In genomic region chr22:32920032-32920628, GRCh38 we compare ENCODE assay signal across 12 cellular contexts.
DNase-seq lines count a peak whose midpoint lies in the region; ATAC-seq, FAIRE-seq and TF ChIP-seq lines count a peak whose summit lies in the region.
"Had no signal": no experiment of that assay in that cellular context is flagged by ENCODE, and none has a peak within 500 bp of the region (broad histone marks: within the 10 kb centered on the region; RNA-seq: fewer than 3 reads in every experiment).

No MANE protein-coding gene starts in this region.

- no peak overlapping the region for H2BK15ac ChIP-seq in mesenchymal stem cell (ENCODE audit: low read depth, poor library complexity, severe bottlenecking)

- H3K27ac ChIP-seq in AG04450 (ENCODE audit: low read depth, low read length) (no peak overlapping the region), coronary artery (peak overlapping the region in 1 of 2 donors; percentile 19), mesenchymal stem cell (ENCODE audit: low read length, poor library complexity, severe bottlenecking) (no peak overlapping the region)
- H3K27ac ChIP-seq: A549 had no signal

- H4K91ac ChIP-seq in mesenchymal stem cell (ENCODE audit: low read length), result no peak overlapping the region

- H3K4me3 Mint-ChIP-seq in activated CD8-positive, alpha-beta T cell treated with anti-CD3 and anti-CD28 coated beads for 36 hours, result no peak overlapping the region

- no peaks in the 10 kb centered on the region for H3K36me3 Mint-ChIP-seq in activated CD8-positive, alpha-beta T cell treated with anti-CD3 and anti-CD28 coated beads for 36 hours (ENCODE audit: low read depth)

- 47% methylated on average over 12 of the region's 12 CpGs for WGBS in mesenchymal stem cell

- H2BK12ac ChIP-seq in mesenchymal stem cell (ENCODE audit: low read length in 2 of 2), result no peak overlapping the region

- no peaks in the 10 kb centered on the region for H3K36me3 ChIP-seq in mesenchymal stem cell (ENCODE audit: control insufficient read depth in 1 of 2, insufficient read depth in 2 of 2, low read depth in 1 of 2, low read length in 2 of 2)

- intact Hi-C loops in activated CD8-positive, alpha-beta T cell treated with anti-CD3 and anti-CD28 coated beads for 36 hours (cut with micrococcal nuclease), result no loop called here

- H3K27me3 Mint-ChIP-seq in activated CD8-positive, alpha-beta T cell treated with anti-CD3 and anti-CD28 coated beads for 36 hours, result no peaks in the 10 kb centered on the region

- no peak overlapping the region for H4K8ac ChIP-seq in mesenchymal stem cell (ENCODE audit: low read length)

- ATAC-seq in activated CD8-positive, alpha-beta T cell treated with anti-CD3 and anti-CD28 coated beads for 36 hours, result no peak
- ATAC-seq in HG03039 (IDR thresholded peaks at IDR 0.05; ENCODE audit: unreplicated experiment), result no peak
- ATAC-seq: A549 had no signal

- FAIRE-seq in GM12891 (lab: Jason Lieb, UNC), result no peak
- FAIRE-seq: A549 had no signal

- no peak overlapping the region for H2AFZ ChIP-seq in mesenchymal stem cell (ENCODE audit: low read depth, low read length)

- no peaks in the 10 kb centered on the region for H3K4me1 Mint-ChIP-seq in activated CD8-positive, alpha-beta T cell treated with anti-CD3 and anti-CD28 coated beads for 36 hours (ENCODE audit: low read depth)

- H3K9ac ChIP-seq in mesenchymal stem cell (ENCODE audit: low read length), result no peak overlapping the region

- H3K27me3 ChIP-seq in AG04450 (ENCODE audit: control insufficient read depth, insufficient read depth, low read length) (peaks cover 31% of the 10 kb centered on the region), mesenchymal stem cell (ENCODE audit: control insufficient read depth in 1 of 2, insufficient read depth in 1 of 2, low read length in 2 of 2) (peaks cover 0 to 90% of the 10 kb centered on the region in 2 experiments)

- H3K9me3 ChIP-seq in AG04450 (ENCODE audit: control insufficient read depth, insufficient read depth, low read length) (peaks cover 5% of the 10 kb centered on the region; the same call in 1 of the 2 replicates), mesenchymal stem cell (ENCODE audit: control insufficient read depth, low read length) (peaks cover 18% of the 10 kb centered on the region)
- H3K9me3 ChIP-seq: A549 had no signal

- no peak overlapping the region for H3K27ac Mint-ChIP-seq in activated CD8-positive, alpha-beta T cell treated with anti-CD3 and anti-CD28 coated beads for 36 hours

- H3K9me3 Mint-ChIP-seq in activated CD8-positive, alpha-beta T cell treated with anti-CD3 and anti-CD28 coated beads for 36 hours, result peaks cover 11% of the 10 kb centered on the region

- H2BK120ac ChIP-seq in mesenchymal stem cell (ENCODE audit: low read depth, low read length), result no peak overlapping the region

- no peak for TF ChIP-seq CTCF in AG04450 (IDR thresholded peaks at IDR 0.05; ENCODE audit: low read depth, low read length)
- TF ChIP-seq CTCF in coronary artery (IDR thresholded peaks at IDR 0.05), result no peak
- no peak for TF ChIP-seq CTCF in activated CD8-positive, alpha-beta T cell treated with anti-CD3 and anti-CD28 coated beads for 36 hours (IDR thresholded peaks at IDR 0.05)

- no peak overlapping the region for H3K4ac ChIP-seq in mesenchymal stem cell (ENCODE audit: low read depth in 1 of 2, low read length in 2 of 2)

- no peak for TF ChIP-seq POLR2A in GM12891 (IDR thresholded peaks at IDR 0.05; ENCODE audit: low read depth, low read length)

- POLR2A ChIA-PET in AG04450 (lab: Yijun Ruan, JAX), result no interaction called here
- POLR2A ChIA-PET in activated CD8-positive, alpha-beta T cell treated with anti-CD3 and anti-CD28 coated beads for 36 hours (lab: Charles Lee), result no interaction called here

- no peaks in the 10 kb centered on the region for H3K4me1 ChIP-seq in mesenchymal stem cell (ENCODE audit: control insufficient read depth, insufficient read depth, low read depth, low read length)
- H3K4me1 ChIP-seq: A549 had no signal

- no peak overlapping the region for H2AK5ac ChIP-seq in mesenchymal stem cell (ENCODE audit: low read length, severe bottlenecking)

- H3K4me2 ChIP-seq in mesenchymal stem cell (ENCODE audit: low read length, poor library complexity, severe bottlenecking), result no peak overlapping the region
- H3K4me2 ChIP-seq: A549 had no signal

- no peaks in the 10 kb centered on the region for H3K79me1 ChIP-seq in mesenchymal stem cell (replicated peaks; ENCODE audit: low read length, poor library complexity, severe bottlenecking)

- no peak overlapping the region for H3K14ac ChIP-seq in mesenchymal stem cell (ENCODE audit: low read length in 2 of 2)

- peak overlapping the region in 1 of 2 experiments; percentile 44 for H3K18ac ChIP-seq in mesenchymal stem cell (ENCODE audit: low read depth in 1 of 2, low read length in 2 of 2)

- no peak overlapping the region for H3K4me3 ChIP-seq in AG04450 (ENCODE audit: low read depth, low read length)
- H3K4me3 ChIP-seq in coronary artery, result no peak overlapping the region
- H3K4me3 ChIP-seq in mesenchymal stem cell (ENCODE audit: insufficient read depth in 1 of 2, low read depth in 1 of 2, low read length in 2 of 2), result peak overlapping the region in 1 of 2 experiments; percentile 30
- H3K4me3 ChIP-seq: A549 had no signal

- H3K23ac ChIP-seq in mesenchymal stem cell (ENCODE audit: low read length in 2 of 2), result no peak overlapping the region

- CTCF ChIA-PET in AG04450 (lab: Charles Lee), result no interaction called here
- CTCF ChIA-PET in activated CD8-positive, alpha-beta T cell treated with anti-CD3 and anti-CD28 coated beads for 36 hours (lab: Charles Lee), result no interaction called here

- H2BK5ac ChIP-seq in mesenchymal stem cell (ENCODE audit: low read depth, low read length, poor library complexity, severe bottlenecking), result no peak overlapping the region

- DNase-seq in AG04450 (ENCODE audit: low read depth, low spot score) (peak; percentile 8), NCI-H2227 (lab: John Stamatoyannopoulos, UW; ENCODE audit: unreplicated experiment) (peak; percentile 28), coronary artery (ENCODE audit: low spot score) (peak; percentile 73), mesenchymal stem cell (peak; percentile 84), GM19240 (ENCODE audit: insufficient read length, low spot score) (no peak), GM12891 (ENCODE audit: insufficient read length, low spot score) (no peak)
- DNase-seq in activated CD8-positive, alpha-beta T cell treated with anti-CD3 and anti-CD28 coated beads for 36 hours, result no peak
- DNase-seq: activated CD4-positive, alpha-beta T cell treated with anti-CD3 and anti-CD28 coated beads, Interleukin-2, amount 50 U/mL, for 4 hours; activated naive CD4-positive, alpha-beta T cell treated with Interleukin-2 at 50 U/mL for 16 hours; NCI-H2107 had no signal

TF ChIP-seq in GM12891, 5 proteins besides CTCF, POLR2A, EP300 and RAD21:
- no peak for TF ChIP-seq SPI1 (IDR thresholded peaks at IDR 0.05; ENCODE audit: low read depth, low read length)
- no peak for TF ChIP-seq TAF1 (IDR thresholded peaks at IDR 0.05; ENCODE audit: low read depth, low read length)
- TF ChIP-seq POLR2AphosphoS5 (IDR thresholded peaks at IDR 0.05; ENCODE audit: low read depth, low read length), result no peak
- TF ChIP-seq PAX5 (IDR thresholded peaks at IDR 0.05; ENCODE audit: insufficient read depth, low read length, severe bottlenecking), result no peak
- no peak for TF ChIP-seq POU2F2 (IDR thresholded peaks at IDR 0.05; ENCODE audit: low read depth, low read length)

Comparison
In these comparisons a context has a peak if more than half of its experiments do, and no peak if none do; other contexts are left out.
1. DNase-seq: peak in AG04450 (single experiment), NCI-H2227 (single experiment), coronary artery (single experiment) and mesenchymal stem cell (single experiment); none in activated CD8-positive, alpha-beta T cell treated with anti-CD3 and anti-CD28 coated beads for 36 hours (single experiment), GM19240 (single experiment) and GM12891 (single experiment).